In the genomic region with DNA sequence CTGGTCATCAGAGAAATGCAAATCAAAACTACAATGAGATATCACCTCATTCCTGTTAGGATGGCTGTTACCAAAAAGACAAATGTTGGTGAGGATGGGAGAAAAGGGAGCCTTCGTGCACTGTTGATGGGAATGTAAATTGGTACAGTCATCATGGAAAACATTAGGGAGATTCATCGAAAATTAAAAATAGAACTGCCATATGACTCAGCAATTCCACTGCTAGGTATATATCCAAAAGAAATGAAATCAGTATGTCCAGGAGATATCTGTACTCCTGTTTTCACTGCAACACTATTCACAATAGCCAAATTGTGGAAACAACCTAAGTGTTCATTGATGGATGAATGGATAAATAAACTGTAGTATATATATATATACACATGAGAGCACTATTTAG, we compare ENCODE assay signal across 16 cellular contexts.
A peak's percentile ranks its signal among the peaks of the same experiment; 100 is the strongest.
DNase-seq lines count a peak whose midpoint lies in the region; ATAC-seq, FAIRE-seq and TF ChIP-seq lines count a peak whose summit lies in the region.
"Had no signal": no experiment of that assay in that cellular context is flagged by ENCODE, and none has a peak within 500 bp of the region (broad histone marks: within the 10 kb centered on the region; RNA-seq: fewer than 3 reads in every experiment).

No MANE protein-coding gene starts in this region.

- H3K36me3 ChIP-seq in left ventricle myocardium inferior: no peaks in the 10 kb centered on the region
- H3K36me3 ChIP-seq: BLaER1 had no signal

- H3K27ac ChIP-seq in A549 (no peak overlapping the region), left ventricle myocardium inferior (replicated peaks) (no peak overlapping the region)
- H3K27ac ChIP-seq: 22Rv1, BLaER1, HL-60 had no signal

- DNase-seq in A549 (ENCODE audit: low read depth in 1 of 2, low spot score in 1 of 2) (no peak), HT1080 (ENCODE audit: low read depth) (peak; percentile 38), astrocyte of the hippocampus (ENCODE audit: low read depth, low spot score) (peak; percentile 17), fibroblast of the aortic adventitia (ENCODE audit: low read depth) (peak; percentile 18), left ventricle myocardium inferior (no peak), amygdala (lab: John Stamatoyannopoulos, UW) (no peak), NCI-H2107 (lab: John Stamatoyannopoulos, UW) (no peak)
- DNase-seq: AML-193; Caco-2; CD8-positive, alpha-beta memory T cell; DMS53; HCEC 1CT; KG1 had no signal

- H3K4me3 ChIP-seq in A549: no peak overlapping the region
- H3K4me3 ChIP-seq in fibroblast of the aortic adventitia (ENCODE audit: low read depth, low read length): no peak overlapping the region
- H3K4me3 ChIP-seq in left ventricle myocardium inferior: no peak overlapping the region
- H3K4me3 ChIP-seq: BLaER1 had no signal

- FAIRE-seq in A549 (lab: Jason Lieb, UNC): no peak

- TF ChIP-seq CTCF in A549 (IDR thresholded peaks at IDR 0.05): no peak
- TF ChIP-seq CTCF in fibroblast of the aortic adventitia (IDR thresholded peaks at IDR 0.05; ENCODE audit: insufficient read depth, low read length): no peak
- no peak for TF ChIP-seq CTCF in left ventricle myocardium inferior (IDR thresholded peaks at IDR 0.05; ENCODE audit: borderline replicate concordance)

- no peak for TF ChIP-seq EP300 in A549 (IDR thresholded peaks at IDR 0.05)

- no peaks in the 10 kb centered on the region for H3K4me1 ChIP-seq in A549
- H3K4me1 ChIP-seq in left ventricle myocardium inferior: peaks cover 7% of the 10 kb centered on the region

- H3K27me3 ChIP-seq in left ventricle myocardium inferior (ENCODE audit: low read depth): no peaks in the 10 kb centered on the region
- H3K27me3 ChIP-seq: BLaER1 had no signal

- intact Hi-C loops in left ventricle myocardium inferior (cut with micrococcal nuclease): no loop called here

- no peak for TF ChIP-seq POLR2A in A549 (IDR thresholded peaks at IDR 0.05; ENCODE audit: low read length)

- CTCF ChIA-PET in A549 (lab: Yijun Ruan, JAX): no interaction called here

- WGBS in A549 (ENCODE audit: missing lambda C conversion rate): 27% methylated on average over 2 of the region's 2 CpGs

- no peak for ATAC-seq in A549

- POLR2A ChIA-PET in A549 (lab: Yijun Ruan, JAX): no interaction called here

- TF ChIP-seq RAD21 in A549 (conservative IDR thresholded peaks at IDR 0.05 in 1 of 2, IDR thresholded peaks at IDR 0.05 in 1 of 2): no peak

- H3K4me2 ChIP-seq in A549: no peak overlapping the region
- H3K4me2 ChIP-seq: BLaER1 had no signal

- H3K9me3 ChIP-seq in A549 (no peaks in the 10 kb centered on the region), left ventricle myocardium inferior (replicated peaks) (no peaks in the 10 kb centered on the region)
- H3K9me3 ChIP-seq: BLaER1 had no signal

TF ChIP-seq in A549, 52 proteins besides CTCF, POLR2A, EP300 and RAD21:
- TF ChIP-seq TP53 (CRISPR knock-in tag; IDR thresholded peaks at IDR 0.05) (no peak), JUNB (IDR thresholded peaks at IDR 0.05) (no peak), ZSCAN20 (CRISPR knock-in tag; IDR thresholded peaks at IDR 0.05) (no peak), NFE2L2 (conservative IDR thresholded peaks at IDR 0.05; ENCODE audit: low read length) (peak; percentile 34; the same call in 1 of the 2 replicates), MAFK (IDR thresholded peaks at IDR 0.05; ENCODE audit: partially characterized antibody) (peak; percentile 67)

Comparison
In these comparisons a context has a peak if more than half of its experiments do, and no peak if none do; other contexts are left out.
1. DNase-seq: peak in HT1080 (single experiment), astrocyte of the hippocampus (single experiment) and fibroblast of the aortic adventitia (single experiment); none in A549 (0 of 2), left ventricle myocardium inferior (single experiment), amygdala (0 of 56) and NCI-H2107 (single experiment).